In genomic region chr12:88945041-88945732, GRCh38 we compare ENCODE assay signal across 22 cellular contexts.
"Had no signal": no experiment of that assay in that cellular context is flagged by ENCODE, and none has a peak within 500 bp of the region (broad histone marks: within the 10 kb centered on the region; RNA-seq: fewer than 3 reads in every experiment).

No MANE protein-coding gene starts in this region.

- H3K27ac ChIP-seq: coronary artery, esophagus squamous epithelium, neutrophil had no signal

- H3K27me3 Mint-ChIP-seq: brain had no signal

- H3K27me3 ChIP-seq: gastroesophageal sphincter, left lung, neutrophil, upper lobe of left lung had no signal

- H3K9me3 ChIP-seq: esophagus squamous epithelium, gastroesophageal sphincter, neutrophil, upper lobe of left lung had no signal

- H3K36me3 Mint-ChIP-seq: activated naive CD4-positive, alpha-beta T cell treated with anti-CD3 and anti-CD28 coated beads, Interleukin-2, amount 50 U/mL, for 72 hours; brain; natural killer cell had no signal

- H3K4me3 Mint-ChIP-seq: activated CD8-positive, alpha-beta T cell treated with anti-CD3 and anti-CD28 coated beads, Interleukin-2, amount 10 ng/mL, durations not matched to agents 7 days and 5 days; brain; central memory CD8-positive, alpha-beta T cell; natural killer cell; WTC11 had no signal

- H3K4me3 ChIP-seq: coronary artery, esophagus squamous epithelium, gastroesophageal sphincter, left lung, upper lobe of left lung had no signal

- DNase-seq: activated CD4-positive, alpha-beta T cell treated with anti-CD3 and anti-CD28 coated beads for 4 hours; activated CD8-positive, alpha-beta memory T cell treated with anti-CD3 and anti-CD28 coated beads, Interleukin-2, amount 50 U/mL, for 4 hours; activated CD8-positive, alpha-beta T cell treated with anti-CD3 and anti-CD28 coated beads, Interleukin-2, amount 10 ng/mL, durations not matched to agents 7 days and 5 days; activated gamma-delta T cell; activated T-cell treated with anti-CD3 and anti-CD28 coated beads, Interleukin-2, amount 50 U/mL, for 48 hours; esophagus squamous epithelium; left lung; natural killer cell; retina; small intestine; stimulated activated CD4-positive, alpha-beta T cell treated with anti-CD3 and anti-CD28 coated beads, Interleukin-4, amount 100 ng/mL, for 4 hours; stimulated activated naive CD8-positive, alpha-beta T cell treated with anti-CD3 and anti-CD28 coated beads, Interleukin-15, Interleukin-2, amounts not matched to agents 100 U/mL and 50 U/mL, for 24 hours; T-helper 2 cell; upper lobe of left lung had no signal

- FAIRE-seq: islet of Langerhans, small intestine had no signal

- H3K27ac Mint-ChIP-seq: activated CD8-positive, alpha-beta T cell treated with anti-CD3 and anti-CD28 coated beads, Interleukin-2, amount 10 ng/mL, durations not matched to agents 7 days and 5 days; activated naive CD4-positive, alpha-beta T cell treated with anti-CD3 and anti-CD28 coated beads, Interleukin-2, amount 50 U/mL, for 72 hours; natural killer cell; WTC11 had no signal

- H3K4me1 Mint-ChIP-seq: central memory CD8-positive, alpha-beta T cell; natural killer cell had no signal

- H3K9me3 Mint-ChIP-seq: activated naive CD4-positive, alpha-beta T cell treated with anti-CD3 and anti-CD28 coated beads, Interleukin-2, amount 50 U/mL, for 72 hours; central memory CD8-positive, alpha-beta T cell; natural killer cell had no signal

- ATAC-seq: activated CD8-positive, alpha-beta T cell treated with anti-CD3 and anti-CD28 coated beads, Interleukin-2, amount 10 ng/mL, durations not matched to agents 7 days and 5 days; activated naive CD4-positive, alpha-beta T cell treated with anti-CD3 and anti-CD28 coated beads, Interleukin-2, amount 50 U/mL, for 72 hours; gastroesophageal sphincter; natural killer cell; stimulated activated naive CD8-positive, alpha-beta T cell treated with anti-CD3 and anti-CD28 coated beads, Interleukin-15, Interleukin-2, amounts not matched to agents 100 U/mL and 50 U/mL, for 24 hours; WTC11 had no signal

- H3K36me3 ChIP-seq: esophagus squamous epithelium, gastroesophageal sphincter, left lung, neutrophil, upper lobe of left lung had no signal
